In the genomic region with DNA sequence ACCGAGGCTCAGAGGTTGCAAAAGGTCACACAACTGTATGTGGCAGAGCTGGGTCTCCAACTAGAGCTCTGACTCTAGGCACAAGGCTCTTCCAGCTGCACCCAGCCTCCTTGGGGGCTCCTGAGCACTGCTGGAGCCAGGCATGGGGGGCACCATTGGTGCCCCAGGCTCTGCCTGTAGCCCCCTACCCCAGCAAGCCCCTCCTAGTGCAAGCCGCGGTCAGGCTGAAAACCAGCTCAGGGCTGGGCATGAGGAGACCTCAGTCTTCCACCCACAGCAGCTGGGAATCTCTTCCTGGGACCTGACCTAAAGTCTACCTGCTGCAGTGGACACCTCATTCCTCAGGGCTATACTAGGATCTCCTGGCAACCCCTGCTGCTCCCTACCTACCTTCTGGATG, we compare ENCODE assay signal across 38 cellular contexts. TPM values are rescaled to one million over a fixed set of nuclear protein-coding genes. Genes with fewer than 3 reads are reported as not detected.
"Had no signal": no experiment of that assay in that cellular context is flagged by ENCODE, and none has a peak within 500 bp of the region (broad histone marks: within the 10 kb centered on the region; RNA-seq: fewer than 3 reads in every experiment).

No MANE protein-coding gene starts in this region.

- H3K36me3 ChIP-seq: gastroesophageal sphincter, sigmoid colon, stomach, thyroid gland, upper lobe of left lung, WERI-Rb-1 had no signal

- DNase-seq: activated CD4-positive, alpha-beta T cell treated with anti-CD3 and anti-CD28 coated beads for 48 hours; activated CD4-positive, alpha-beta T cell treated with anti-CD3 and anti-CD28 coated beads, Interleukin-2, amount 50 U/mL, for 48 hours; activated CD8-positive, alpha-beta memory T cell treated with anti-CD3 and anti-CD28 coated beads for 24 hours; activated CD8-positive, alpha-beta memory T cell treated with anti-CD3 and anti-CD28 coated beads, Interleukin-2, amount 50 U/mL, for 4 hours; activated gamma-delta T cell; activated naive CD4-positive, alpha-beta T cell treated with anti-CD3 and anti-CD28 coated beads, Interleukin-2, amount 50 U/mL, for 16 hours; activated T-cell treated with anti-CD3 and anti-CD28 coated beads, Interleukin-2, amount 50 U/mL, for 1 hour; amygdala; cerebellar nuclear complex; effector memory CD4-positive, alpha-beta T cell; erythroblast; hypothalamus; immature natural killer cell; sigmoid colon; small intestine; stimulated activated CD4-positive, alpha-beta T cell treated with anti-CD3 and anti-CD28 coated beads, Interleukin-1b, Interleukin-23, amount 100 ng/mL, for 48 hours; stimulated activated CD4-positive, alpha-beta T cell treated with anti-CD3 and anti-CD28 coated beads, Interleukin-4, amount 100 ng/mL, for 4 hours; stimulated activated CD8-positive, alpha-beta memory T cell treated with anti-CD3 and anti-CD28 coated beads, Interleukin-4, amount 100 ng/mL, for 48 hours; stomach; T-helper 17 cell; T1000; thyroid gland; upper lobe of left lung; WERI-Rb-1 had no signal

- H3K4me1 ChIP-seq: gastroesophageal sphincter, sigmoid colon, stomach, thyroid gland had no signal

- H3K4me3 Mint-ChIP-seq: activated T-helper 1 cell treated with anti-CD3 and anti-CD28 coated beads, Interleukin-12 subunit alpha, Interleukin-12 subunit beta, Interleukin-2, Interleukin-4 antibody, amounts not matched to agents 30 ng/mL and 10 ng/mL and 1 ng/mL, durations not matched to agents 14 hours and 24 hours and 36 hours; immature natural killer cell; natural killer cell treated with Interleukin-12 subunit alpha and Interleukin-12 subunit beta and Interleukin-15 and Interleukin-18, amount 100 ng/mL, for 72 hours; stimulated activated memory B cell treated with anti-CD40 and anti-IgM and Interleukin-4, amounts not matched to agents 10 μg/mL and 1 μg/mL and 100 μg/mL, for 72 hours; T-helper 17 cell had no signal

- FAIRE-seq: small intestine had no signal

- H3K4me1 Mint-ChIP-seq: immature natural killer cell; stimulated activated memory B cell treated with anti-CD40 and anti-IgM and Interleukin-4, amounts not matched to agents 10 μg/mL and 1 μg/mL and 100 μg/mL, for 72 hours had no signal

- H3K4me3 ChIP-seq: coronary artery, dorsolateral prefrontal cortex, gastroesophageal sphincter, mucosa of descending colon, sigmoid colon, stomach, thyroid gland, upper lobe of left lung had no signal

- ATAC-seq: activated CD4-positive, CD25-positive, alpha-beta regulatory T cell treated with anti-CD3 and anti-CD28 coated beads, Interleukin-2, amount 50 U/mL, for 24 hours; gastroesophageal sphincter; left lobe of liver; mucosa of descending colon; natural killer cell treated with Interleukin-12 subunit alpha and Interleukin-12 subunit beta and Interleukin-15 and Interleukin-18, amount 100 ng/mL, for 72 hours; stimulated activated memory B cell treated with anti-CD40 and anti-IgM and Interleukin-4, amounts not matched to agents 10 μg/mL and 1 μg/mL and 100 μg/mL, for 72 hours; T-helper 17 cell had no signal

- H3K27ac ChIP-seq: coronary artery, dorsolateral prefrontal cortex, gastroesophageal sphincter, sigmoid colon, stomach, thyroid gland, upper lobe of left lung, WERI-Rb-1 had no signal

- H3K27me3 ChIP-seq: dorsolateral prefrontal cortex, sigmoid colon, thyroid gland, upper lobe of left lung had no signal

- H3K9me3 Mint-ChIP-seq: activated T-helper 1 cell treated with anti-CD3 and anti-CD28 coated beads, Interleukin-12 subunit alpha, Interleukin-12 subunit beta, Interleukin-2, Interleukin-4 antibody, amounts not matched to agents 30 ng/mL and 10 ng/mL and 1 ng/mL, durations not matched to agents 14 hours and 24 hours and 36 hours; immature natural killer cell; natural killer cell treated with Interleukin-12 subunit alpha and Interleukin-12 subunit beta and Interleukin-15 and Interleukin-18, amount 100 ng/mL, for 72 hours; stimulated activated memory B cell treated with anti-CD40 and anti-IgM and Interleukin-4, amounts not matched to agents 10 μg/mL and 1 μg/mL and 100 μg/mL, for 72 hours had no signal

- H3K36me3 Mint-ChIP-seq: immature natural killer cell; natural killer cell treated with Interleukin-12 subunit alpha and Interleukin-12 subunit beta and Interleukin-15 and Interleukin-18, amount 100 ng/mL, for 72 hours; stimulated activated memory B cell treated with anti-CD40 and anti-IgM and Interleukin-4, amounts not matched to agents 10 μg/mL and 1 μg/mL and 100 μg/mL, for 72 hours had no signal

- H3K27ac Mint-ChIP-seq: activated T-helper 1 cell treated with anti-CD3 and anti-CD28 coated beads, Interleukin-12 subunit alpha, Interleukin-12 subunit beta, Interleukin-2, Interleukin-4 antibody, amounts not matched to agents 30 ng/mL and 10 ng/mL and 1 ng/mL, durations not matched to agents 14 hours and 24 hours and 36 hours; immature natural killer cell; natural killer cell treated with Interleukin-12 subunit alpha and Interleukin-12 subunit beta and Interleukin-15 and Interleukin-18, amount 100 ng/mL, for 72 hours; stimulated activated memory B cell treated with anti-CD40 and anti-IgM and Interleukin-4, amounts not matched to agents 10 μg/mL and 1 μg/mL and 100 μg/mL, for 72 hours; T-helper 17 cell had no signal

- H3K9me3 ChIP-seq: gastroesophageal sphincter, mucosa of descending colon, sigmoid colon, stomach, thyroid gland, upper lobe of left lung had no signal

RNA-seq across cellular contexts. Expression of a gene that starts 14.6 kb away (rescaled TPM):
- total RNA-seq: activated T-helper 1 cell treated with anti-CD3 and anti-CD28 coated beads, Interleukin-12 subunit alpha, Interleukin-12 subunit beta, Interleukin-2, Interleukin-4 antibody, amounts not matched to agents 30 ng/mL and 10 ng/mL and 1 ng/mL, durations not matched to agents 14 hours and 24 hours and 36 hours; lung microvascular endothelial cell; mesenteric fat pad; natural killer cell treated with Interleukin-12 subunit alpha and Interleukin-12 subunit beta and Interleukin-15 and Interleukin-18, amount 100 ng/mL, for 72 hours; posterior vena cava; T-helper 17 cell had no signal
- polyA plus RNA-seq: immature natural killer cell had no signal

RNA-seq across cellular contexts. Expression of a gene that starts 36.2 kb away (rescaled TPM):
- total RNA-seq: activated T-helper 1 cell treated with anti-CD3 and anti-CD28 coated beads, Interleukin-12 subunit alpha, Interleukin-12 subunit beta, Interleukin-2, Interleukin-4 antibody, amounts not matched to agents 30 ng/mL and 10 ng/mL and 1 ng/mL, durations not matched to agents 14 hours and 24 hours and 36 hours; lung microvascular endothelial cell; natural killer cell treated with Interleukin-12 subunit alpha and Interleukin-12 subunit beta and Interleukin-15 and Interleukin-18, amount 100 ng/mL, for 72 hours; sigmoid colon; T-helper 17 cell had no signal
- polyA plus RNA-seq: immature natural killer cell had no signal

RNA-seq across cellular contexts. Expression of a gene that starts 58.6 kb away (rescaled TPM):
- total RNA-seq: activated T-helper 1 cell treated with anti-CD3 and anti-CD28 coated beads, Interleukin-12 subunit alpha, Interleukin-12 subunit beta, Interleukin-2, Interleukin-4 antibody, amounts not matched to agents 30 ng/mL and 10 ng/mL and 1 ng/mL, durations not matched to agents 14 hours and 24 hours and 36 hours; bronchial epithelial cell; gastroesophageal sphincter; kidney epithelial cell; left lobe of liver; lung microvascular endothelial cell; mesenteric fat pad; natural killer cell treated with Interleukin-12 subunit alpha and Interleukin-12 subunit beta and Interleukin-15 and Interleukin-18, amount 100 ng/mL, for 72 hours; posterior vena cava; sigmoid colon; stomach; T-helper 17 cell; thyroid gland had no signal
- polyA plus RNA-seq: immature natural killer cell had no signal
